In genomic region chr16:58591083-58591482, GRCh38 we compare ENCODE assay signal across 21 cellular contexts.
"Had no signal": no experiment of that assay in that cellular context is flagged by ENCODE, and none has a peak within 500 bp of the region (broad histone marks: within the 10 kb centered on the region; RNA-seq: fewer than 3 reads in every experiment).

No MANE protein-coding gene starts in this region.

- H3K9me3 Mint-ChIP-seq: activated naive CD8-positive, alpha-beta T cell treated with anti-CD3 and anti-CD28 coated beads, Interleukin-2, amount 50 U/mL, for 24 hours; activated T-cell treated with anti-CD3 and anti-CD28 coated beads, Interleukin-2, amount 50 U/mL, for 4 hours; naive B cell; stimulated activated naive CD8-positive, alpha-beta T cell treated with anti-CD3 and anti-CD28 coated beads, Interleukin-15, amount 100 ng/mL, for 72 hours had no signal

- H3K4me3 Mint-ChIP-seq: activated naive CD8-positive, alpha-beta T cell treated with anti-CD3 and anti-CD28 coated beads, Interleukin-2, amount 50 U/mL, for 24 hours; activated T-cell treated with anti-CD3 and anti-CD28 coated beads, Interleukin-2, amount 50 U/mL, for 4 hours; endodermal cell; naive B cell; stimulated activated naive CD8-positive, alpha-beta T cell treated with anti-CD3 and anti-CD28 coated beads, Interleukin-15, amount 100 ng/mL, for 72 hours had no signal

- H3K4me3 ChIP-seq: breast epithelium, lung, testis, upper lobe of left lung had no signal

- ATAC-seq: activated naive CD8-positive, alpha-beta T cell treated with anti-CD3 and anti-CD28 coated beads, Interleukin-2, amount 50 U/mL, for 24 hours; activated T-cell treated with anti-CD3 and anti-CD28 coated beads, Interleukin-2, amount 50 U/mL, for 4 hours; left cardiac atrium; right cardiac atrium; stimulated activated naive CD8-positive, alpha-beta T cell treated with anti-CD3 and anti-CD28 coated beads, Interleukin-15, amount 100 ng/mL, for 72 hours had no signal

- H3K27ac ChIP-seq: breast epithelium, testis, upper lobe of left lung had no signal

- H3K4me1 Mint-ChIP-seq: endodermal cell had no signal

- H3K27me3 ChIP-seq: breast epithelium, testis, upper lobe of left lung had no signal

- H3K27me3 Mint-ChIP-seq: activated naive CD8-positive, alpha-beta T cell treated with anti-CD3 and anti-CD28 coated beads, Interleukin-2, amount 50 U/mL, for 24 hours; naive B cell; stimulated activated naive CD8-positive, alpha-beta T cell treated with anti-CD3 and anti-CD28 coated beads, Interleukin-15, amount 100 ng/mL, for 72 hours had no signal

- H3K27ac Mint-ChIP-seq: endodermal cell had no signal

- H3K9me3 ChIP-seq: breast epithelium, testis, upper lobe of left lung had no signal

- H3K36me3 ChIP-seq: breast epithelium had no signal

- H3K4me1 ChIP-seq: breast epithelium, testis, upper lobe of left lung had no signal

- DNase-seq: activated CD4-positive, alpha-beta T cell treated with anti-CD3 and anti-CD28 coated beads for 48 hours; activated gamma-delta T cell; activated naive CD8-positive, alpha-beta T cell treated with anti-CD3 and anti-CD28 coated beads, Interleukin-2, amount 50 U/mL, for 24 hours; activated T-cell treated with anti-CD3 and anti-CD28 coated beads, Interleukin-2, amount 50 U/mL, for 4 hours; aorta; dermis blood vessel endothelial cell; endodermal cell; head of caudate nucleus; left cardiac atrium; naive B cell; nucleus accumbens; right cardiac atrium; SHP77 treated with DMSO at 0.1 percent for 48 hours; small intestine; stimulated activated CD4-positive, alpha-beta T cell treated with anti-CD3 and anti-CD28 coated beads, Interleukin-4, amount 100 ng/mL, for 4 hours; stimulated activated CD8-positive, alpha-beta memory T cell treated with anti-CD3 and anti-CD28 coated beads, Interleukin-4, amount 100 ng/mL, for 48 hours; stimulated activated naive CD8-positive, alpha-beta T cell treated with anti-CD3 and anti-CD28 coated beads, Interleukin-15, amount 100 ng/mL, for 72 hours; testis; upper lobe of left lung had no signal
